7 cellular contexts compared by ENCODE assay signal in the genomic region with DNA sequence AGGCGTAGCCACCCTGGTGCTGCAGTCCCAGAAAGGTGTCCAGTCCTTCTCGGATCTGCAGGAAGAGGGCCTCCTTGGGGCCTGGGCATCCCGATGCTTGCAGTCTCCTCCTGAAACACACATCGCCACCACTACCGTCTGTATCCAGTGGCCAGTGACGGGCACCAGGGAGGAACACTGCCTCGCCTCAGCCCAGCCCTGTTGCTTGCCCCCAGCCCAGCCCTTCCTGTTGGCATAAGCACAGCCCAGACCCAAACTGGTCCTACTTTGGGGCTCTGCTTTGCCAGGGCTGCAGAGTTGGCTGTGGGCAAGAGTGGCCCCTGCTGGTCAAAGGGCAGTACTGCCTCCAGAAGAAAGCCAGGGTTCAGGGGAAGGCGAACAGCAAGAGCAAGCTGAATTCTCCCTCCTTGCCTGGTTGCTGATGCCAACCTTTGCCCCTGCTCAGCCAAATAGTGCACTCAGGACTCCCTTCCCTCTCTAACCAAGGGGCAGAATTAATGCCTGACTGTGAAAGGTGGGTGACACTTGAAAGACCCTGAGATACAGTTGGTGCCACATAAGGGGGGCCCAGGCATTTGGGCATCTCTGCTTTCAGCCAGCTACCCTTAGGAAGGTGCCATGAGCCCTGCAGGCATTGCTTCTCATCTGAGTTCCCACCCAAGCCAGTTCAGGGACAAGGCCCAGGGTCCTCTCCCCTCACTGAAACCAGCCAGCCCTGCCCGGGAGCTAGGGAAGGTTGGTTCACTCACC. TPM values are rescaled to one million over a fixed set of nuclear protein-coding genes. Genes with fewer than 3 reads are reported as not detected.
DNase-seq lines count a peak whose midpoint lies in the region; ATAC-seq, FAIRE-seq and TF ChIP-seq lines count a peak whose summit lies in the region.

No MANE protein-coding gene starts in this region.

- ATAC-seq in Panc1 = peak; percentile 91
- peak; percentile 85 to 90 for ATAC-seq in activated T-cell treated with anti-CD3 and anti-CD28 coated beads, Interleukin-2, amount 50 U/mL, for 72 hours (replicated peaks in 1 of 2)

- POLR2A ChIA-PET in Panc1 (lab: Charles Lee) = interaction anchor here (0.6 kb wide), 1 partner anchor 700 kb away, joined by 3 read pairs; no protein-coding TSS in a partner anchor

- H3K36me3 Mint-ChIP-seq in activated T-cell treated with anti-CD3 and anti-CD28 coated beads, Interleukin-2, amount 50 U/mL, for 72 hours (ENCODE audit: insufficient read depth in 2 of 2) = no peaks in the 10 kb centered on the region
- no peaks in the 10 kb centered on the region for H3K36me3 Mint-ChIP-seq in nephron (ENCODE audit: low read depth)

- H3K4me3 Mint-ChIP-seq in activated T-cell treated with anti-CD3 and anti-CD28 coated beads, Interleukin-2, amount 50 U/mL, for 72 hours = no peak overlapping the region
- no peak overlapping the region for H3K4me3 Mint-ChIP-seq in nephron

- in situ Hi-C loops in GM13976 (cut with MboI; ENCODE audit: low sequenced_read_pairs, unreplicated experiment) = no loop called here
- in situ Hi-C loops in Panc1 (cut with HindIII; ENCODE audit: low pct_unique_long_range_greater_than_20kb, low sequenced_read_pairs) = no loop called here

- CTCF ChIA-PET in Panc1 (lab: Charles Lee) = interaction anchor here (0.5 to 2.0 kb wide), 8 partner anchors 11 to 244 kb away, joined by 3 to 16 read pairs (median 4); a partner anchor contains a TSS

- DNase-seq in GM13976 (ENCODE audit: low spot score) = peak; percentile 86
- peak; percentile 72 for DNase-seq in HTR-8/SVneo (ENCODE audit: insufficient read length, low spot score)
- DNase-seq in Panc1 (ENCODE audit: low read depth, low spot score) = peak; percentile 74
- peak; percentile 80 to 86 for DNase-seq in activated T-cell treated with anti-CD3 and anti-CD28 coated beads, Interleukin-2, amount 50 U/mL, for 72 hours
- peak; percentile 78 for DNase-seq in fibroblast of peridontal ligament (ENCODE audit: extremely low read depth)
- DNase-seq in stimulated activated naive CD4-positive, alpha-beta T cell treated with Interleukin-2 at 50 U/mL for 16 hours (lab: John Stamatoyannopoulos, UW) = peak; percentile 64

- H3K9me3 ChIP-seq in Panc1 (ENCODE audit: control insufficient read depth, insufficient read depth, low read depth, low read length) = no peaks in the 10 kb centered on the region

- no peak overlapping the region for H3K4me3 ChIP-seq in Panc1 (ENCODE audit: low read depth in 2 of 2, low read length in 2 of 2)

- H3K4me1 ChIP-seq in Panc1 (ENCODE audit: control insufficient read depth, insufficient read depth, low read length) = peaks cover 2% of the 10 kb centered on the region; the same call in 1 of the 2 replicates

- no peaks in the 10 kb centered on the region for H3K27me3 Mint-ChIP-seq in activated T-cell treated with anti-CD3 and anti-CD28 coated beads, Interleukin-2, amount 50 U/mL, for 72 hours (ENCODE audit: low read depth)
- H3K27me3 Mint-ChIP-seq in nephron (ENCODE audit: low read depth) = no peaks in the 10 kb centered on the region

- H3K4me1 Mint-ChIP-seq in activated T-cell treated with anti-CD3 and anti-CD28 coated beads, Interleukin-2, amount 50 U/mL, for 72 hours (ENCODE audit: low read depth) = peaks cover 15% of the 10 kb centered on the region
- peaks cover 16% of the 10 kb centered on the region for H3K4me1 Mint-ChIP-seq in nephron

- FAIRE-seq in HTR-8/SVneo (lab: Jason Lieb, UNC) = peak; percentile 57

- TF ChIP-seq CTCF in GM13976 (IDR thresholded peaks at IDR 0.05; ENCODE audit: borderline replicate concordance, control extremely low read depth, extremely low read depth, insufficient read depth, missing control alignments) (peak; percentile 97), Panc1 (IDR thresholded peaks at IDR 0.05) (peak; percentile 97), nephron (IDR thresholded peaks at IDR 0.05; ENCODE audit: unreplicated experiment in 3 of 3) (peak; percentile 96 to 98 (median 97))

- no TSS peak for BruUV-seq in Panc1 (replicated peaks; lab: Mats Ljungman, UMichigan)

- H3K9me3 Mint-ChIP-seq in activated T-cell treated with anti-CD3 and anti-CD28 coated beads, Interleukin-2, amount 50 U/mL, for 72 hours = no peaks in the 10 kb centered on the region
- H3K9me3 Mint-ChIP-seq in nephron = no peaks in the 10 kb centered on the region

- intact Hi-C loops in Panc1 (cut with micrococcal nuclease; ENCODE audit: unreplicated experiment) = loop anchor here (1.0 kb wide), 1 partner anchor 51 kb away; no protein-coding TSS in a partner anchor

- H3K27me3 ChIP-seq in Panc1 (ENCODE audit: control insufficient read depth, insufficient read depth, low read length) = no peaks in the 10 kb centered on the region

- H3K27ac ChIP-seq in Panc1 (ENCODE audit: low read length) = peak overlapping the region; percentile 46; the same call in 1 of the 2 replicates

- H3K27ac Mint-ChIP-seq in activated T-cell treated with anti-CD3 and anti-CD28 coated beads, Interleukin-2, amount 50 U/mL, for 72 hours = no peak overlapping the region
- peak overlapping the region in 2 of 3 experiments; percentile 14 to 26 for H3K27ac Mint-ChIP-seq in nephron

- no peaks in the 10 kb centered on the region for H3K36me3 ChIP-seq in Panc1 (ENCODE audit: control insufficient read depth, insufficient read depth, low read length)

RNA-seq across cellular contexts. Expression of a gene that starts 11.1 kb away (rescaled TPM):
- total RNA-seq in Panc1 (2021; ENCODE audit: unreplicated experiment) = 87.0 TPM
- 90.6 TPM for polyA plus RNA-seq in Panc1 (2012; ENCODE audit: insufficient read length)
- total RNA-seq in activated T-cell treated with anti-CD3 and anti-CD28 coated beads, Interleukin-2, amount 50 U/mL, for 72 hours = 100 to 1,000 TPM; 152 to 163 TPM

RNA-seq across cellular contexts. Expression of a gene that starts 31.3 kb away (rescaled TPM):
- 252 TPM for total RNA-seq in Panc1 (2021; ENCODE audit: unreplicated experiment)
- polyA plus RNA-seq in Panc1 (2012; ENCODE audit: insufficient read length) = 250 TPM
- total RNA-seq in activated T-cell treated with anti-CD3 and anti-CD28 coated beads, Interleukin-2, amount 50 U/mL, for 72 hours = 100 to 1,000 TPM; 193 to 234 TPM

RNA-seq across cellular contexts. Expression of a gene that starts 48.0 kb away (rescaled TPM):
- total RNA-seq in Panc1 (2021; ENCODE audit: unreplicated experiment) = 8.0 TPM
- polyA plus RNA-seq in Panc1 (2012; ENCODE audit: insufficient read length) = 12.6 TPM
- total RNA-seq in activated T-cell treated with anti-CD3 and anti-CD28 coated beads, Interleukin-2, amount 50 U/mL, for 72 hours = not detected

RNA-seq across cellular contexts. Expression of a gene that starts 55.2 kb away (rescaled TPM):
- total RNA-seq in Panc1 (2021; ENCODE audit: unreplicated experiment) = 80.4 TPM
- polyA plus RNA-seq in Panc1 (2012; ENCODE audit: insufficient read length) = 33.3 TPM
- total RNA-seq in activated T-cell treated with anti-CD3 and anti-CD28 coated beads, Interleukin-2, amount 50 U/mL, for 72 hours = 10 to 100 TPM; 93.3 to 98.7 TPM
